16 cellular contexts compared by ENCODE assay signal in genomic region chr9:78791779-78792178, GRCh38.
DNase-seq lines count a peak whose midpoint lies in the region; ATAC-seq and TF ChIP-seq lines count a peak whose summit lies in the region.
"Had no signal": no experiment of that assay in that cellular context is flagged by ENCODE, and none has a peak within 500 bp of the region (broad histone marks: within the 10 kb centered on the region; RNA-seq: fewer than 3 reads in every experiment).

No MANE protein-coding gene starts in this region.

- intact Hi-C loops in right cardiac atrium (cut with DNase I), result no loop called here
- intact Hi-C loops in cardiac septum (cut with DNase I), result no loop called here
- intact Hi-C loops in transverse colon (cut with DNase I; ENCODE audit: low total_unique reads), result no loop called here

- in situ Hi-C loops in transverse colon (cut with MboI; ENCODE audit: low pct_ligation_motif_present in 1 of 4, low pct_unique_long_range_greater_than_20kb in 1 of 4, low sequenced_read_pairs in 3 of 4), result no loop called here

- no peaks in the 10 kb centered on the region for H3K9me3 ChIP-seq in right cardiac atrium (ENCODE audit: control insufficient read depth, low read length)
- H3K9me3 ChIP-seq in transverse colon, result no peaks in the 10 kb centered on the region

- H3K4me1 ChIP-seq in right cardiac atrium (ENCODE audit: control insufficient read depth, insufficient read depth, low read length) (no peaks in the 10 kb centered on the region), transverse colon (no peaks in the 10 kb centered on the region)
- H3K4me1 ChIP-seq: BLaER1 treated with 17β-estradiol and CSF1 and Interleukin-3, amounts not matched to agents 10 nM and 100 nM had no signal

- H3K27me3 ChIP-seq in right cardiac atrium (ENCODE audit: control insufficient read depth, insufficient read depth) (no peaks in the 10 kb centered on the region), transverse colon (no peaks in the 10 kb centered on the region)
- H3K27me3 ChIP-seq: BLaER1 treated with 17β-estradiol and CSF1 and Interleukin-3, amounts not matched to agents 10 nM and 100 nM had no signal

- no peaks in the 10 kb centered on the region for H3K36me3 ChIP-seq in transverse colon
- H3K36me3 ChIP-seq: BLaER1 treated with 17β-estradiol and CSF1 and Interleukin-3, amounts not matched to agents 10 nM and 100 nM had no signal

- no peak for TF ChIP-seq EP300 in transverse colon (IDR thresholded peaks at IDR 0.05; ENCODE audit: low read depth)

- no peak for DNase-seq in right cardiac atrium
- DNase-seq in cardiac septum (ENCODE audit: low spot score), result no peak
- DNase-seq in fibroblast of the aortic adventitia (ENCODE audit: low read depth), result peak; percentile 9
- no peak for DNase-seq in transverse colon
- DNase-seq in stimulated activated naive CD4-positive, alpha-beta T cell (lab: John Stamatoyannopoulos, UW), result no peak
- DNase-seq: 8988T; Calu3; CD8-positive, alpha-beta T cell; DMS79 treated with DMSO at 0.1 percent for 48 hours; GF-D8; H9 had no signal

- peak; percentile 45 to 78 for ATAC-seq in right cardiac atrium
- ATAC-seq in esophagus mucosa, result peak; percentile 65
- ATAC-seq in HG03378 (IDR thresholded peaks at IDR 0.05; ENCODE audit: unreplicated experiment), result no peak
- ATAC-seq: CD8-positive, alpha-beta T cell; GM12878; HepG2 had no signal

- TF ChIP-seq POLR2A in transverse colon (IDR thresholded peaks at IDR 0.05), result no peak

- no peak overlapping the region for H3K27ac ChIP-seq in right cardiac atrium (ENCODE audit: low read length)
- H3K27ac ChIP-seq in transverse colon, result no peak overlapping the region
- H3K27ac ChIP-seq: BLaER1 treated with 17β-estradiol and CSF1 and Interleukin-3, amounts not matched to agents 10 nM and 100 nM had no signal

- no peak for TF ChIP-seq CTCF in fibroblast of the aortic adventitia (IDR thresholded peaks at IDR 0.05; ENCODE audit: insufficient read depth, low read length)
- no peak for TF ChIP-seq CTCF in transverse colon (IDR thresholded peaks at IDR 0.05)

- 67% methylated on average over 2 of the region's 2 CpGs for WGBS in right cardiac atrium
- 62 to 79% methylated on average over 2 of the region's 2 CpGs for WGBS in transverse colon (ENCODE audit: low coverage in 1 of 2), 2 donors

- H3K4me3 ChIP-seq in right cardiac atrium (ENCODE audit: low read length), result no peak overlapping the region
- H3K4me3 ChIP-seq in fibroblast of the aortic adventitia (ENCODE audit: low read depth, low read length), result no peak overlapping the region
- no peak overlapping the region for H3K4me3 ChIP-seq in transverse colon
- H3K4me3 ChIP-seq: BLaER1 treated with 17β-estradiol and CSF1 and Interleukin-3, amounts not matched to agents 10 nM and 100 nM; GM12878 had no signal
